29 cellular contexts compared by ENCODE assay signal in the genomic region with DNA sequence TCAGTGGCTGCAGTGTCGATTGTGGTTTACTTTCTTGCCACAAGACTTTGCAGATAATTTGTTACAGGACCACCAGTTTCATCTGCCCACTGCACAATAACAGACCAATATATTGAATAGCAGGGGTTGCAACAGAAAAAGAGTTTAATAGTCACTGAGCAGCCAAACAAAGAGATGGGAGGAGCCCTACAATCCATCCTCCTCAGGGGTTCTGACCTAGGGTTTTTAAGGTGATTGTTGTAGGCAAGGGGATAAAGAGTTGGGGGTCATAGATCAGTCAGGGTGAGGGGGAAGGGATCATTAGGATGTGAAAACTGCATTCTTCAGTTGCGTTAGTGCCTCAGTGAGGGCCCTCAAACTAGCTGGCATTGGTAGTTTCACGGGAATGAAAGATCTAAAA.
"Had no signal": no experiment of that assay in that cellular context is flagged by ENCODE, and none has a peak within 500 bp of the region (broad histone marks: within the 10 kb centered on the region; RNA-seq: fewer than 3 reads in every experiment).

No MANE protein-coding gene starts in this region.

- H3K4me3 Mint-ChIP-seq: activated naive CD8-positive, alpha-beta T cell treated with anti-CD3 and anti-CD28 coated beads for 36 hours; natural killer cell treated with Interleukin-12 subunit alpha and Interleukin-12 subunit beta and Interleukin-15 and Interleukin-18, amount 100 ng/mL, for 72 hours; stimulated activated effector memory CD8-positive, alpha-beta T cell treated with anti-CD3 and anti-CD28 coated beads, Interleukin-12 subunit alpha, Interleukin-12 subunit beta, amount 100 ng/mL, for 72 hours; stimulated activated naive CD8-positive, alpha-beta T cell treated with anti-CD3 and anti-CD28 coated beads, Interleukin-15, Interleukin-2, amounts not matched to agents 100 ng/mL and 50 ng/mL, for 24 hours had no signal

- H3K4me1 Mint-ChIP-seq: activated naive CD8-positive, alpha-beta T cell treated with anti-CD3 and anti-CD28 coated beads for 36 hours; stimulated activated effector memory CD8-positive, alpha-beta T cell treated with anti-CD3 and anti-CD28 coated beads, Interleukin-12 subunit alpha, Interleukin-12 subunit beta, amount 100 ng/mL, for 72 hours had no signal

- H3K27me3 ChIP-seq: adrenal gland, body of pancreas, esophagus muscularis mucosa, foreskin keratinocyte, heart left ventricle, pancreas, sigmoid colon had no signal

- ATAC-seq: body of pancreas; foreskin keratinocyte; heart left ventricle; left lobe of liver; lower lobe of right lung; mucosa of descending colon; natural killer cell treated with Interleukin-12 subunit alpha and Interleukin-12 subunit beta and Interleukin-15 and Interleukin-18, amount 100 ng/mL, for 72 hours; pancreas; stimulated activated effector memory CD8-positive, alpha-beta T cell treated with anti-CD3 and anti-CD28 coated beads, Interleukin-12 subunit alpha, Interleukin-12 subunit beta, amount 100 ng/mL, for 72 hours had no signal

- H3K9me3 Mint-ChIP-seq: stimulated activated naive CD8-positive, alpha-beta T cell treated with anti-CD3 and anti-CD28 coated beads, Interleukin-15, Interleukin-2, amounts not matched to agents 100 ng/mL and 50 ng/mL, for 24 hours had no signal

- H3K4me3 ChIP-seq: adrenal gland, body of pancreas, esophagus muscularis mucosa, heart left ventricle, lower lobe of right lung, mucosa of descending colon, pancreas, prostate gland, sigmoid colon, thoracic aorta had no signal

- DNase-seq: activated CD4-positive, alpha-beta T cell treated with anti-CD3 and anti-CD28 coated beads for 48 hours; activated CD4-positive, alpha-beta T cell treated with anti-CD3 and anti-CD28 coated beads, Interleukin-2, amount 50 U/mL, for 48 hours; activated CD8-positive, alpha-beta memory T cell treated with anti-CD3 and anti-CD28 coated beads for 24 hours; activated effector memory CD4-positive, alpha-beta T cell treated with Interleukin-2 at 50 U/mL for 16 hours; activated naive CD4-positive, alpha-beta T cell treated with Interleukin-2 at 50 U/mL for 16 hours; activated naive CD8-positive, alpha-beta T cell treated with anti-CD3 and anti-CD28 coated beads for 36 hours; adrenal gland; aorta; body of pancreas; cortex of kidney; foreskin keratinocyte; heart left ventricle; kidney glomerular epithelial cell; lower lobe of right lung; mesenchymal stem cell; mucosa of descending colon; pancreas; sigmoid colon; small intestine; stimulated activated CD4-positive, alpha-beta T cell treated with anti-CD3 and anti-CD28 coated beads, Interleukin-4, amount 100 ng/mL, for 24 hours; trophoblast cell had no signal

- H3K27me3 Mint-ChIP-seq: activated naive CD8-positive, alpha-beta T cell treated with anti-CD3 and anti-CD28 coated beads for 36 hours; natural killer cell treated with Interleukin-12 subunit alpha and Interleukin-12 subunit beta and Interleukin-15 and Interleukin-18, amount 100 ng/mL, for 72 hours; stimulated activated naive CD8-positive, alpha-beta T cell treated with anti-CD3 and anti-CD28 coated beads, Interleukin-15, Interleukin-2, amounts not matched to agents 100 ng/mL and 50 ng/mL, for 24 hours had no signal

- H3K9me3 ChIP-seq: adrenal gland, body of pancreas, esophagus muscularis mucosa, lower lobe of right lung, mucosa of descending colon, pancreas, prostate gland, sigmoid colon, thoracic aorta had no signal

- H3K4me1 ChIP-seq: adrenal gland, body of pancreas, esophagus muscularis mucosa, foreskin keratinocyte, heart left ventricle, lower lobe of right lung, pancreas, prostate gland, sigmoid colon had no signal

- H3K36me3 Mint-ChIP-seq: activated naive CD8-positive, alpha-beta T cell treated with anti-CD3 and anti-CD28 coated beads for 36 hours; natural killer cell treated with Interleukin-12 subunit alpha and Interleukin-12 subunit beta and Interleukin-15 and Interleukin-18, amount 100 ng/mL, for 72 hours; stimulated activated effector memory CD8-positive, alpha-beta T cell treated with anti-CD3 and anti-CD28 coated beads, Interleukin-12 subunit alpha, Interleukin-12 subunit beta, amount 100 ng/mL, for 72 hours had no signal

- H3K27ac ChIP-seq: adrenal gland, body of pancreas, esophagus muscularis mucosa, foreskin keratinocyte, heart left ventricle, lower lobe of right lung, pancreas, prostate gland, sigmoid colon, thoracic aorta had no signal

- H3K36me3 ChIP-seq: adrenal gland, esophagus muscularis mucosa, heart left ventricle, lower lobe of right lung, pancreas, prostate gland, sigmoid colon, thoracic aorta had no signal

- FAIRE-seq: pancreas, small intestine, urothelium cell line had no signal

- H3K27ac Mint-ChIP-seq: activated naive CD8-positive, alpha-beta T cell treated with anti-CD3 and anti-CD28 coated beads for 36 hours; natural killer cell treated with Interleukin-12 subunit alpha and Interleukin-12 subunit beta and Interleukin-15 and Interleukin-18, amount 100 ng/mL, for 72 hours; stimulated activated effector memory CD8-positive, alpha-beta T cell treated with anti-CD3 and anti-CD28 coated beads, Interleukin-12 subunit alpha, Interleukin-12 subunit beta, amount 100 ng/mL, for 72 hours; stimulated activated naive CD8-positive, alpha-beta T cell treated with anti-CD3 and anti-CD28 coated beads, Interleukin-15, Interleukin-2, amounts not matched to agents 100 ng/mL and 50 ng/mL, for 24 hours had no signal
